In the genomic region with DNA sequence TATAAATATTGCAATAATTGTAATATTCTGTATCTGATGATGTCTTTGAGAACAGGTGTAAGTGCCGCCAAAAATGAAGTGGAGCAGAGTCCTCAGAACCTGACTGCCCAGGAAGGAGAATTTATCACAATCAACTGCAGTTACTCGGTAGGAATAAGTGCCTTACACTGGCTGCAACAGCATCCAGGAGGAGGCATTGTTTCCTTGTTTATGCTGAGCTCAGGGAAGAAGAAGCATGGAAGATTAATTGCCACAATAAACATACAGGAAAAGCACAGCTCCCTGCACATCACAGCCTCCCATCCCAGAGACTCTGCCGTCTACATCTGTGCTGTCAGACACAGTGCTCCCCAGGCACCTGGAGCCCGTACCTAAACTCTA, we compare ENCODE assay signal across 1 cellular context.
TF ChIP-seq lines count a peak whose summit lies in the region.

No MANE protein-coding gene starts in this region.

TF ChIP-seq in H1, 55 proteins besides CTCF, POLR2A, EP300 and RAD21:
- TF ChIP-seq POU5F1 (IDR thresholded peaks at IDR 0.05; ENCODE audit: low read depth, low read length) = no peak
- TF ChIP-seq, protein P1, sequence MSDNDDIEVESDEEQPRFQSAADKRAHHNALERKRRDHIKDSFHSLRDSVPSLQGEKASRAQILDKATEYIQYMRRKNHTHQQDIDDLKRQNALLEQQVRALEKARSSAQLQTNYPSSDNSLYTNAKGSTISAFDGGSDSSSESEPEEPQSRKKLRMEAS (IDR thresholded peaks at IDR 0.05) = no peak
- no peak for TF ChIP-seq TCF12 (IDR thresholded peaks at IDR 0.05; ENCODE audit: low read depth, low read length)
- no peak for TF ChIP-seq RBBP5 (IDR thresholded peaks at IDR 0.05; ENCODE audit: borderline replicate concordance, low read depth, low read length)
- TF ChIP-seq PHF8 (conservative IDR thresholded peaks at IDR 0.05; ENCODE audit: low read depth, low read length) = no peak
- TF ChIP-seq BACH1 (IDR thresholded peaks at IDR 0.05; ENCODE audit: low read length) = no peak
- TF ChIP-seq GTF2F1 (IDR thresholded peaks at IDR 0.05; ENCODE audit: borderline replicate concordance, low read depth, low read length) = no peak
- TF ChIP-seq HDAC2 (IDR thresholded peaks at IDR 0.05; ENCODE audit: borderline replicate concordance in 1 of 2, low read depth in 2 of 2, low read length in 2 of 2) = no peak
